In genomic region chr3:129481783-129482332, GRCh38 we compare ENCODE assay signal across 2 cellular contexts.
TF ChIP-seq lines count a peak whose summit lies in the region.

No MANE protein-coding gene starts in this region.

TF ChIP-seq in endothelial cell of umbilical vein, 7 proteins besides CTCF, POLR2A, EP300 and RAD21 (continued from another document):
- TF ChIP-seq POLR2AphosphoS5 (IDR thresholded peaks at IDR 0.05; ENCODE audit: insufficient read depth, low read depth, low read length) = no peak
- TF ChIP-seq MYC (IDR thresholded peaks at IDR 0.05; ENCODE audit: low read depth, low read length) = no peak

TF ChIP-seq in HEK293T, 16 proteins besides CTCF, POLR2A, EP300 and RAD21 (continued from another document):
- TF ChIP-seq FOXM1 (IDR thresholded peaks at IDR 0.05; ENCODE audit: borderline replicate concordance) = no peak
- TF ChIP-seq CTBP1 (IDR thresholded peaks at IDR 0.05; ENCODE audit: borderline replicate concordance) = no peak
- TF ChIP-seq HDGF (IDR thresholded peaks at IDR 0.05; ENCODE audit: borderline replicate concordance) = no peak
- TF ChIP-seq NFRKB (IDR thresholded peaks at IDR 0.05) = no peak
- no peak for TF ChIP-seq ARNT (IDR thresholded peaks at IDR 0.05)
- no peak for TF ChIP-seq SP1 (IDR thresholded peaks at IDR 0.05)
- TF ChIP-seq LEF1 (IDR thresholded peaks at IDR 0.05; ENCODE audit: borderline replicate concordance) = no peak
TF ChIP-seq in HEK293T: peak in this region for 0.
